1 cellular context compared by ENCODE assay signal in the genomic region with DNA sequence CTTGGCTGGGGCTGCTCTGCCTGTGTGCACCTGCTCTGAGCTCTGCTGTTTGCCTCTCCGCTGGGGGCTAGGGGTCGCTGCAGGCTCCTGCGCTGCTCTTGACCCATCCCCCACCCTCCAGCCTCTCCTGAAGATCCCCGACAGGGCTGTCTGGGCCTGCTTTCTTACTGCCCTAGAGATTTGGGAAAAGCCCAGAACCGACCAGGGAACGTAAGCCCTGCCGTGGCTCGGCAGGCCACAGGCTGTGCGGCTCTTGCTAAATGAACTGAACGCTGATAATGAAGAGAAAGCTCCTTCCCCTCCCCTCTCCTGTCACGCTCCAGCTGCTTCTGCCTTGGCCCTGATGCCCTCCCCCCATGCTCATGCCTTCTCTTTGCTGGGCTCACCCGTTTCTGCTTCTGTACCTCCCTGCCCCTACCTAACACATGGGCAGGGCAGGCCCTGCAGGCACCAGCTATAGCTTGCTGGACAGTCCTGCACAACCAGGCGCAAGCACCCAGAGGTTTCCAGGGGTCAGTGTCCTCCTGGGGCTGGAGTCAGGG.
TF ChIP-seq lines count a peak whose summit lies in the region.

No MANE protein-coding gene starts in this region.

TF ChIP-seq in HepG2, 621 proteins besides CTCF, POLR2A, EP300 and RAD21 (continued from another document and continues in another):
- TF ChIP-seq, protein P1, sequence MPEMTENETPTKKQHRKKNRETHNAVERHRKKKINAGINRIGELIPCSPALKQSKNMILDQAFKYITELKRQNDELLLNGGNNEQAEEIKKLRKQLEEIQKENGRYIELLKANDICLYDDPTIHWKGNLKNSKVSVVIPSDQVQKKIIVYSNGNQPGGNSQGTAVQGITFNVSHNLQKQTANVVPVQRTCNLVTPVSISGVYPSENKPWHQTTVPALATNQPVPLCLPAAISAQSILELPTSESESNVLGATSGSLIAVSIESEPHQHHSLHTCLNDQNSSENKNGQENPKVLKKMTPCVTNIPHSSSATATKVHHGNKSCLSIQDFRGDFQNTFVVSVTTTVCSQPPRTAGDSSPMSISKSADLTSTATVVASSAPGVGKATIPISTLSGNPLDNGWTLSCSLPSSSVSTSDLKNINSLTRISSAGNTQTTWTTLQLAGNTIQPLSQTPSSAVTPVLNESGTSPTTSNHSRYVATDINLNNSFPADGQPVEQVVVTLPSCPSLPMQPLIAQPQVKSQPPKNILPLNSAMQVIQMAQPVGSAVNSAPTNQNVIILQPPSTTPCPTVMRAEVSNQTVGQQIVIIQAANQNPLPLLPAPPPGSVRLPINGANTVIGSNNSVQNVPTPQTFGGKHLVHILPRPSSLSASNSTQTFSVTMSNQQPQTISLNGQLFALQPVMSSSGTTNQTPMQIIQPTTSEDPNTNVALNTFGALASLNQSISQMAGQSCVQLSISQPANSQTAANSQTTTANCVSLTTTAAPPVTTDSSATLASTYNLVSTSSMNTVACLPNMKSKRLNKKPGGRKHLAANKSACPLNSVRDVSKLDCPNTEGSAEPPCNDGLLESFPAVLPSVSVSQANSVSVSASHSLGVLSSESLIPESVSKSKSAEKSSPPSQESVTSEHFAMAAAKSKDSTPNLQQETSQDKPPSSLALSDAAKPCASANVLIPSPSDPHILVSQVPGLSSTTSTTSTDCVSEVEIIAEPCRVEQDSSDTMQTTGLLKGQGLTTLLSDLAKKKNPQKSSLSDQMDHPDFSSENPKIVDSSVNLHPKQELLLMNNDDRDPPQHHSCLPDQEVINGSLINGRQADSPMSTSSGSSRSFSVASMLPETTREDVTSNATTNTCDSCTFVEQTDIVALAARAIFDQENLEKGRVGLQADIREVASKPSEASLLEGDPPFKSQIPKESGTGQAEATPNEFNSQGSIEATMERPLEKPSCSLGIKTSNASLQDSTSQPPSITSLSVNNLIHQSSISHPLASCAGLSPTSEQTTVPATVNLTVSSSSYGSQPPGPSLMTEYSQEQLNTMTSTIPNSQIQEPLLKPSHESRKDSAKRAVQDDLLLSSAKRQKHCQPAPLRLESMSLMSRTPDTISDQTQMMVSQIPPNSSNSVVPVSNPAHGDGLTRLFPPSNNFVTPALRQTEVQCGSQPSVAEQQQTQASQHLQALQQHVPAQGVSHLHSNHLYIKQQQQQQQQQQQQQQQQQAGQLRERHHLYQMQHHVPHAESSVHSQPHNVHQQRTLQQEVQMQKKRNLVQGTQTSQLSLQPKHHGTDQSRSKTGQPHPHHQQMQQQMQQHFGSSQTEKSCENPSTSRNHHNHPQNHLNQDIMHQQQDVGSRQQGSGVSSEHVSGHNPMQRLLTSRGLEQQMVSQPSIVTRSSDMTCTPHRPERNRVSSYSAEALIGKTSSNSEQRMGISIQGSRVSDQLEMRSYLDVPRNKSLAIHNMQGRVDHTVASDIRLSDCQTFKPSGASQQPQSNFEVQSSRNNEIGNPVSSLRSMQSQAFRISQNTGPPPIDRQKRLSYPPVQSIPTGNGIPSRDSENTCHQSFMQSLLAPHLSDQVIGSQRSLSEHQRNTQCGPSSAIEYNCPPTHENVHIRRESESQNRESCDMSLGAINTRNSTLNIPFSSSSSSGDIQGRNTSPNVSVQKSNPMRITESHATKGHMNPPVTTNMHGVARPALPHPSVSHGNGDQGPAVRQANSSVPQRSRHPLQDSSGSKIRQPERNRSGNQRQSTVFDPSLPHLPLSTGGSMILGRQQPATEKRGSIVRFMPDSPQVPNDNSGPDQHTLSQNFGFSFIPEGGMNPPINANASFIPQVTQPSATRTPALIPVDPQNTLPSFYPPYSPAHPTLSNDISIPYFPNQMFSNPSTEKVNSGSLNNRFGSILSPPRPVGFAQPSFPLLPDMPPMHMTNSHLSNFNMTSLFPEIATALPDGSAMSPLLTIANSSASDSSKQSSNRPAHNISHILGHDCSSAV (CRISPR knock-in tag; IDR thresholded peaks at IDR 0.05; ENCODE audit: borderline replicate concordance), result no peak
- TF ChIP-seq ZNF773 (CRISPR knock-in tag; IDR thresholded peaks at IDR 0.05; ENCODE audit: borderline replicate concordance), result no peak
- TF ChIP-seq CHD4 (IDR thresholded peaks at IDR 0.05; ENCODE audit: borderline replicate concordance, low read length), result 0 out of 2 replicates have a peak, but pooled peaks have one; percentile 50
- TF ChIP-seq TBX2 (CRISPR knock-in tag; IDR thresholded peaks at IDR 0.05; ENCODE audit: borderline replicate concordance), result peak; percentile 76; the same call in 1 of the 2 replicates
- TF ChIP-seq MEIS2 (CRISPR knock-in tag; IDR thresholded peaks at IDR 0.05), result peak; percentile 74; the same call in 1 of the 2 replicates
- TF ChIP-seq SATB2 (CRISPR knock-in tag; IDR thresholded peaks at IDR 0.05), result no peak
- TF ChIP-seq GFI1 (CRISPR knock-in tag; IDR thresholded peaks at IDR 0.05; ENCODE audit: borderline replicate concordance), result peak; percentile 30; the same call in 1 of the 2 replicates
- TF ChIP-seq, protein P2, sequence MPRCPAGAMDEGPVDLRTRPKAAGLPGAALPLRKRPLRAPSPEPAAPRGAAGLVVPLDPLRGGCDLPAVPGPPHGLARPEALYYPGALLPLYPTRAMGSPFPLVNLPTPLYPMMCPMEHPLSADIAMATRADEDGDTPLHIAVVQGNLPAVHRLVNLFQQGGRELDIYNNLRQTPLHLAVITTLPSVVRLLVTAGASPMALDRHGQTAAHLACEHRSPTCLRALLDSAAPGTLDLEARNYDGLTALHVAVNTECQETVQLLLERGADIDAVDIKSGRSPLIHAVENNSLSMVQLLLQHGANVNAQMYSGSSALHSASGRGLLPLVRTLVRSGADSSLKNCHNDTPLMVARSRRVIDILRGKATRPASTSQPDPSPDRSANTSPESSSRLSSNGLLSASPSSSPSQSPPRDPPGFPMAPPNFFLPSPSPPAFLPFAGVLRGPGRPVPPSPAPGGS (CRISPR knock-in tag; IDR thresholded peaks at IDR 0.05), result peak; percentile 67; the same call in 1 of the 2 replicates
- TF ChIP-seq ZNF605 (CRISPR knock-in tag; IDR thresholded peaks at IDR 0.05), result no peak
- no peak for TF ChIP-seq ZNF660 (CRISPR knock-in tag; IDR thresholded peaks at IDR 0.05; ENCODE audit: borderline replicate concordance, low read depth)
- TF ChIP-seq ZMYM3 (CRISPR knock-in tag; IDR thresholded peaks at IDR 0.05), result no peak; the same call in 1 of the 2 replicates
- peak; percentile 92 for TF ChIP-seq GLI4 (CRISPR knock-in tag; IDR thresholded peaks at IDR 0.05; ENCODE audit: borderline replicate concordance)
- TF ChIP-seq, protein P3, sequence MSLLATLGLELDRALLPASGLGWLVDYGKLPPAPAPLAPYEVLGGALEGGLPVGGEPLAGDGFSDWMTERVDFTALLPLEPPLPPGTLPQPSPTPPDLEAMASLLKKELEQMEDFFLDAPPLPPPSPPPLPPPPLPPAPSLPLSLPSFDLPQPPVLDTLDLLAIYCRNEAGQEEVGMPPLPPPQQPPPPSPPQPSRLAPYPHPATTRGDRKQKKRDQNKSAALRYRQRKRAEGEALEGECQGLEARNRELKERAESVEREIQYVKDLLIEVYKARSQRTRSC (CRISPR knock-in tag; IDR thresholded peaks at IDR 0.05; ENCODE audit: low read depth), result no peak
- TF ChIP-seq, protein P4, sequence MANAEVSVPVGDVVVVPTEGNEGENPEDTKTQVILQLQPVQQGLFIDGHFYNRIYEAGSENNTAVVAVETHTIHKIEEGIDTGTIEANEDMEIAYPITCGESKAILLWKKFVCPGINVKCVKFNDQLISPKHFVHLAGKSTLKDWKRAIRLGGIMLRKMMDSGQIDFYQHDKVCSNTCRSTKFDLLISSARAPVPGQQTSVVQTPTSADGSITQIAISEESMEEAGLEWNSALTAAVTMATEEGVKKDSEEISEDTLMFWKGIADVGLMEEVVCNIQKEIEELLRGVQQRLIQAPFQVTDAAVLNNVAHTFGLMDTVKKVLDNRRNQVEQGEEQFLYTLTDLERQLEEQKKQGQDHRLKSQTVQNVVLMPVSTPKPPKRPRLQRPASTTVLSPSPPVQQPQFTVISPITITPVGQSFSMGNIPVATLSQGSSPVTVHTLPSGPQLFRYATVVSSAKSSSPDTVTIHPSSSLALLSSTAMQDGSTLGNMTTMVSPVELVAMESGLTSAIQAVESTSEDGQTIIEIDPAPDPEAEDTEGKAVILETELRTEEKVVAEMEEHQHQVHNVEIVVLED (CRISPR knock-in tag; IDR thresholded peaks at IDR 0.05; ENCODE audit: borderline replicate concordance), result peak; percentile 65
- TF ChIP-seq, protein P5, sequence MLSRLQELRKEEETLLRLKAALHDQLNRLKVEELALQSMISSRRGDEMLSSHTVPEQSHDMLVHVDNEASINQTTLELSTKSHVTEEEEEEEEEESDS (CRISPR knock-in tag; IDR thresholded peaks at IDR 0.05; ENCODE audit: borderline replicate concordance), result no peak
- TF ChIP-seq HNF4A (CRISPR knock-in tag; IDR thresholded peaks at IDR 0.05), result peak; percentile 50
- peak; percentile 66; the same call in 1 of the 2 replicates for TF ChIP-seq EED (CRISPR knock-in tag; IDR thresholded peaks at IDR 0.05)
- no peak for TF ChIP-seq ZNF672 (CRISPR knock-in tag; IDR thresholded peaks at IDR 0.05)
- TF ChIP-seq, protein P6, sequence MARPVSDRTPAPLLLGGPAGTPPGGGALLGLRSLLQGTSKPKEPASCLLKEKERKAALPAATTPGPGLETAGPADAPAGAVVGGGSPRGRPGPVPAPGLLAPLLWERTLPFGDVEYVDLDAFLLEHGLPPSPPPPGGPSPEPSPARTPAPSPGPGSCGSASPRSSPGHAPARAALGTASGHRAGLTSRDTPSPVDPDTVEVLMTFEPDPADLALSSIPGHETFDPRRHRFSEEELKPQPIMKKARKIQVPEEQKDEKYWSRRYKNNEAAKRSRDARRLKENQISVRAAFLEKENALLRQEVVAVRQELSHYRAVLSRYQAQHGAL (CRISPR knock-in tag; IDR thresholded peaks at IDR 0.05; ENCODE audit: not compliant biosample characterization), result no peak
- peak; percentile 69 for TF ChIP-seq RBM39 (IDR thresholded peaks at IDR 0.05; ENCODE audit: low read depth, low read length, poor library complexity, severe bottlenecking)
- TF ChIP-seq ZNF614 (CRISPR knock-in tag; IDR thresholded peaks at IDR 0.05; ENCODE audit: borderline replicate concordance), result no peak
- no peak for TF ChIP-seq GABPA (IDR thresholded peaks at IDR 0.05; ENCODE audit: low read depth, low read length)
- no peak for TF ChIP-seq GABPA (CRISPR knock-in tag; IDR thresholded peaks at IDR 0.05; ENCODE audit: low read depth)
- TF ChIP-seq REL (CRISPR knock-in tag; conservative IDR thresholded peaks at IDR 0.05), result no peak
- no peak for TF ChIP-seq HOXA5 (CRISPR knock-in tag; IDR thresholded peaks at IDR 0.05)
- TF ChIP-seq FOSL2 (CRISPR knock-in tag; IDR thresholded peaks at IDR 0.05), result peak; percentile 55; the same call in 1 of the 2 replicates
- peak; percentile 73 for TF ChIP-seq KAT8 (CRISPR knock-in tag; IDR thresholded peaks at IDR 0.05)
- peak; percentile 82; the same call in 1 of the 2 replicates for TF ChIP-seq ZNF292 (CRISPR knock-in tag; IDR thresholded peaks at IDR 0.05; ENCODE audit: borderline replicate concordance, low read depth)
- peak; percentile 81; the same call in 1 of the 2 replicates for TF ChIP-seq KDM5B (CRISPR knock-in tag; IDR thresholded peaks at IDR 0.05; ENCODE audit: borderline replicate concordance)
- peak; percentile 32; the same call in 1 of the 2 replicates for TF ChIP-seq ZNF766 (CRISPR knock-in tag; IDR thresholded peaks at IDR 0.05; ENCODE audit: borderline replicate concordance)
- TF ChIP-seq SIX1 (CRISPR knock-in tag; IDR thresholded peaks at IDR 0.05; ENCODE audit: borderline replicate concordance), result no peak
- TF ChIP-seq ZNF670 (CRISPR knock-in tag; IDR thresholded peaks at IDR 0.05; ENCODE audit: borderline replicate concordance), result 0 out of 2 replicates have a peak, but pooled peaks have one; percentile 73
- TF ChIP-seq EEA1 (CRISPR knock-in tag; IDR thresholded peaks at IDR 0.05; ENCODE audit: borderline replicate concordance), result 0 out of 2 replicates have a peak, but pooled peaks have one; percentile 17
- TF ChIP-seq FOXP1 (IDR thresholded peaks at IDR 0.05), result no peak
- TF ChIP-seq FOXP1 (CRISPR knock-in tag; IDR thresholded peaks at IDR 0.05), result no peak
- TF ChIP-seq ZNF720 (CRISPR knock-in tag; IDR thresholded peaks at IDR 0.05), result no peak
- TF ChIP-seq SNAI1 (CRISPR knock-in tag; IDR thresholded peaks at IDR 0.05; ENCODE audit: borderline replicate concordance), result peak; percentile 47; the same call in 1 of the 2 replicates
- no peak for TF ChIP-seq RBFOX2 (IDR thresholded peaks at IDR 0.05; ENCODE audit: low read depth, low read length)
- TF ChIP-seq, protein P7, sequence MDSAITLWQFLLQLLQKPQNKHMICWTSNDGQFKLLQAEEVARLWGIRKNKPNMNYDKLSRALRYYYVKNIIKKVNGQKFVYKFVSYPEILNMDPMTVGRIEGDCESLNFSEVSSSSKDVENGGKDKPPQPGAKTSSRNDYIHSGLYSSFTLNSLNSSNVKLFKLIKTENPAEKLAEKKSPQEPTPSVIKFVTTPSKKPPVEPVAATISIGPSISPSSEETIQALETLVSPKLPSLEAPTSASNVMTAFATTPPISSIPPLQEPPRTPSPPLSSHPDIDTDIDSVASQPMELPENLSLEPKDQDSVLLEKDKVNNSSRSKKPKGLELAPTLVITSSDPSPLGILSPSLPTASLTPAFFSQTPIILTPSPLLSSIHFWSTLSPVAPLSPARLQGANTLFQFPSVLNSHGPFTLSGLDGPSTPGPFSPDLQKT (CRISPR knock-in tag; IDR thresholded peaks at IDR 0.05; ENCODE audit: borderline replicate concordance), result no peak
- 0 out of 2 replicates have a peak, but pooled peaks have one; percentile 18 for TF ChIP-seq ZNF225 (CRISPR knock-in tag; IDR thresholded peaks at IDR 0.05)
- TF ChIP-seq ZNF232 (CRISPR knock-in tag; IDR thresholded peaks at IDR 0.05; ENCODE audit: borderline replicate concordance), result peak; percentile 56; the same call in 1 of the 2 replicates
- TF ChIP-seq CHCHD3 (CRISPR knock-in tag; IDR thresholded peaks at IDR 0.05), result no peak
- TF ChIP-seq NR2F2 (IDR thresholded peaks at IDR 0.05; ENCODE audit: borderline replicate concordance, low read depth), result no peak; the same call in 1 of the 2 replicates
- no peak for TF ChIP-seq KDM6A (CRISPR knock-in tag; IDR thresholded peaks at IDR 0.05; ENCODE audit: low read depth)
- TF ChIP-seq, protein P8, sequence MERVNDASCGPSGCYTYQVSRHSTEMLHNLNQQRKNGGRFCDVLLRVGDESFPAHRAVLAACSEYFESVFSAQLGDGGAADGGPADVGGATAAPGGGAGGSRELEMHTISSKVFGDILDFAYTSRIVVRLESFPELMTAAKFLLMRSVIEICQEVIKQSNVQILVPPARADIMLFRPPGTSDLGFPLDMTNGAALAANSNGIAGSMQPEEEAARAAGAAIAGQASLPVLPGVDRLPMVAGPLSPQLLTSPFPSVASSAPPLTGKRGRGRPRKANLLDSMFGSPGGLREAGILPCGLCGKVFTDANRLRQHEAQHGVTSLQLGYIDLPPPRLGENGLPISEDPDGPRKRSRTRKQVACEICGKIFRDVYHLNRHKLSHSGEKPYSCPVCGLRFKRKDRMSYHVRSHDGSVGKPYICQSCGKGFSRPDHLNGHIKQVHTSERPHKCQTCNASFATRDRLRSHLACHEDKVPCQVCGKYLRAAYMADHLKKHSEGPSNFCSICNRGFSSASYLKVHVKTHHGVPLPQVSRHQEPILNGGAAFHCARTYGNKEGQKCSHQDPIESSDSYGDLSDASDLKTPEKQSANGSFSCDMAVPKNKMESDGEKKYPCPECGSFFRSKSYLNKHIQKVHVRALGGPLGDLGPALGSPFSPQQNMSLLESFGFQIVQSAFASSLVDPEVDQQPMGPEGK (CRISPR knock-in tag; IDR thresholded peaks at IDR 0.05), result peak; percentile 91
- no peak for TF ChIP-seq RARG (CRISPR knock-in tag; IDR thresholded peaks at IDR 0.05; ENCODE audit: low read depth)
- no peak for TF ChIP-seq ZNF317 (CRISPR knock-in tag; IDR thresholded peaks at IDR 0.05)
